17 cellular contexts compared by ENCODE assay signal in the genomic region with DNA sequence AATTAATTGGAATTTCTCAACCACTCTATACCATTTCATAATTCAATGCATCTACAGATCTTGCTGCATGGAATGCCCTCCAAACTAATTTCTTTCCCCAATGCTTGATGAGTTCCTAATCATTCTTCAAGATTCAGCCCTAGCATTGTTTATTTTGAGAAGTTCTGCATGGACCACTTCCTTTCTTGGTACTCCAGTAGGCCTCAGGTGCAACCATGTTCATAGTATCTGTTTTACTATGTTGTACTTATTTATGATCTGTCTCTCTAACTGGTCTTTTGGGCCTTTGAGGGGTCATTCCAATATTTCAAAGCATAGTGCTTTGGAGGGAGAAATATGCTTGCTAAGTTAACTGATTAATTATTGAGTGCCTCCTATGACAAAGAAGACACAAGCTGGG. TPM values are rescaled to one million over a fixed set of nuclear protein-coding genes. Genes with fewer than 3 reads are reported as not detected.
DNase-seq lines count a peak whose midpoint lies in the region; ATAC-seq, FAIRE-seq and TF ChIP-seq lines count a peak whose summit lies in the region.
"Had no signal": no experiment of that assay in that cellular context is flagged by ENCODE, and none has a peak within 500 bp of the region (broad histone marks: within the 10 kb centered on the region; RNA-seq: fewer than 3 reads in every experiment).

No MANE protein-coding gene starts in this region.

- no peak for DNase-seq in activated T-cell treated with anti-CD3 and anti-CD28 coated beads, Interleukin-2, amount 50 U/mL, for 72 hours
- no peak for DNase-seq in activated T-cell treated with anti-CD3 and anti-CD28 coated beads, Interleukin-2, amount 50 U/mL, for 48 hours
- DNase-seq in GM12891 (ENCODE audit: insufficient read length, low spot score) (no peak), T-helper 17 cell (no peak), anterior cingulate cortex (lab: John Stamatoyannopoulos, UW) (no peak), NCI-H226 (no peak)
- no peak for DNase-seq in naive thymus-derived CD4-positive, alpha-beta T cell
- DNase-seq: C1 segment of cervical spinal cord, DMS79 treated with DMSO at 0.1 percent for 48 hours, KBM-7, NCI-H1105 treated with DMSO at 0.1 percent for 48 hours, NCI-H1694 treated with DMSO at 0.1 percent for 48 hours, NCI-H524, NCI-H82, RPMI8226, SHP77 treated with DMSO at 0.1 percent for 48 hours had no signal

- peaks cover 61% of the 10 kb centered on the region for H3K4me1 Mint-ChIP-seq in activated T-cell treated with anti-CD3 and anti-CD28 coated beads, Interleukin-2, amount 50 U/mL, for 72 hours (ENCODE audit: low read depth)
- H3K4me1 Mint-ChIP-seq in T-helper 17 cell: peaks cover 43% of the 10 kb centered on the region
- peaks cover 39 to 73% (median 63%) of the 10 kb centered on the region in 7 donors for H3K4me1 Mint-ChIP-seq in naive thymus-derived CD4-positive, alpha-beta T cell

- H3K36me3 Mint-ChIP-seq in activated T-cell treated with anti-CD3 and anti-CD28 coated beads, Interleukin-2, amount 50 U/mL, for 72 hours (ENCODE audit: insufficient read depth in 2 of 2): peaks cover 0 to 2% of the 10 kb centered on the region in 2 donors
- no peaks in the 10 kb centered on the region for H3K36me3 Mint-ChIP-seq in T-helper 17 cell (ENCODE audit: low read depth)
- H3K36me3 Mint-ChIP-seq in naive thymus-derived CD4-positive, alpha-beta T cell: peaks cover 0 to 29% (median 0%) of the 10 kb centered on the region in 5 donors

- H3K27ac Mint-ChIP-seq in activated T-cell treated with anti-CD3 and anti-CD28 coated beads, Interleukin-2, amount 50 U/mL, for 72 hours: peak overlapping the region; percentile 58
- peak overlapping the region; percentile 75 for H3K27ac Mint-ChIP-seq in T-helper 17 cell
- peak overlapping the region in 7 of 9 donors; percentile 25 to 87 (median 71) for H3K27ac Mint-ChIP-seq in naive thymus-derived CD4-positive, alpha-beta T cell

- intact Hi-C loops in naive thymus-derived CD4-positive, alpha-beta T cell (cut with micrococcal nuclease): no loop called here

- POLR2A ChIA-PET in naive thymus-derived CD4-positive, alpha-beta T cell (lab: Charles Lee): interaction anchor here (1.0 to 5.7 kb wide), 6 partner anchors 9 to 255 kb away, joined by 3 to 68 read pairs (median 24); partner anchors contain the start of genes APBB1, MRPL17, TAF10 and TPP1

- peak overlapping the region; percentile 6 to 77 for H3K4me3 Mint-ChIP-seq in activated T-cell treated with anti-CD3 and anti-CD28 coated beads, Interleukin-2, amount 50 U/mL, for 72 hours
- peak overlapping the region; percentile 69 for H3K4me3 Mint-ChIP-seq in T-helper 17 cell
- peak overlapping the region in 9 of 10 donors; percentile 12 to 85 (median 51) for H3K4me3 Mint-ChIP-seq in naive thymus-derived CD4-positive, alpha-beta T cell

- no peak overlapping the region for H3K27ac ChIP-seq in naive thymus-derived CD4-positive, alpha-beta T cell (ENCODE audit: low read depth, low read length)

- H3K4me1 ChIP-seq in naive thymus-derived CD4-positive, alpha-beta T cell (ENCODE audit: control insufficient read depth in 2 of 2, insufficient read depth in 2 of 2, low read length in 2 of 2): peaks cover 16 to 52% of the 10 kb centered on the region in 2 donors

- no peak overlapping the region for H3K4me3 ChIP-seq in naive thymus-derived CD4-positive, alpha-beta T cell (ENCODE audit: low read length)

- H3K36me3 ChIP-seq in naive thymus-derived CD4-positive, alpha-beta T cell (ENCODE audit: control insufficient read depth in 2 of 3, insufficient read depth in 3 of 3, low read length in 3 of 3): no peaks in the 10 kb centered on the region

- FAIRE-seq in GM12891 (lab: Jason Lieb, UNC): peak; percentile 52
- FAIRE-seq: HepG2 had no signal

- TF ChIP-seq POLR2A in GM12891 (IDR thresholded peaks at IDR 0.05; ENCODE audit: low read depth, low read length): no peak

- peaks cover 2% of the 10 kb centered on the region in 2 donors for H3K9me3 Mint-ChIP-seq in activated T-cell treated with anti-CD3 and anti-CD28 coated beads, Interleukin-2, amount 50 U/mL, for 72 hours
- peaks cover 0 to 11% (median 0%) of the 10 kb centered on the region in 11 donors for H3K9me3 Mint-ChIP-seq in naive thymus-derived CD4-positive, alpha-beta T cell

- no peaks in the 10 kb centered on the region for H3K9me3 ChIP-seq in T-helper 17 cell (ENCODE audit: control insufficient read depth, low read length, poor library complexity, severe bottlenecking)
- no peaks in the 10 kb centered on the region for H3K9me3 ChIP-seq in naive thymus-derived CD4-positive, alpha-beta T cell (ENCODE audit: control insufficient read depth in 2 of 3, low read length in 3 of 3)

- CTCF ChIA-PET in naive thymus-derived CD4-positive, alpha-beta T cell (lab: Charles Lee): interaction anchor here (1.2 to 2.0 kb wide), 7 partner anchors 10 to 69 kb away, joined by 3 to 8 read pairs (median 4); partner anchors contain the start of genes MRPL17, TAF10 and TPP1

- ATAC-seq in activated T-cell treated with anti-CD3 and anti-CD28 coated beads, Interleukin-2, amount 50 U/mL, for 72 hours (replicated peaks in 1 of 2): peak; percentile 32 to 55
- ATAC-seq in T-helper 17 cell: no peak
- no peak for ATAC-seq in naive thymus-derived CD4-positive, alpha-beta T cell
- ATAC-seq: HepG2 had no signal

- no peaks in the 10 kb centered on the region for H3K27me3 Mint-ChIP-seq in activated T-cell treated with anti-CD3 and anti-CD28 coated beads, Interleukin-2, amount 50 U/mL, for 72 hours (ENCODE audit: low read depth)
- H3K27me3 Mint-ChIP-seq in T-helper 17 cell: no peaks in the 10 kb centered on the region
- no peaks in the 10 kb centered on the region for H3K27me3 Mint-ChIP-seq in naive thymus-derived CD4-positive, alpha-beta T cell

- H3K27me3 ChIP-seq in naive thymus-derived CD4-positive, alpha-beta T cell (ENCODE audit: control insufficient read depth in 2 of 2, insufficient read depth in 2 of 2, low read length in 2 of 2): no peaks in the 10 kb centered on the region

TF ChIP-seq in GM12891, 5 proteins besides CTCF, POLR2A, EP300 and RAD21:
- TF ChIP-seq SPI1 (IDR thresholded peaks at IDR 0.05; ENCODE audit: low read depth, low read length): peak; percentile 72
- no peak for TF ChIP-seq TAF1 (IDR thresholded peaks at IDR 0.05; ENCODE audit: low read depth, low read length)
- TF ChIP-seq POLR2AphosphoS5 (IDR thresholded peaks at IDR 0.05; ENCODE audit: low read depth, low read length): no peak
- TF ChIP-seq PAX5 (IDR thresholded peaks at IDR 0.05; ENCODE audit: insufficient read depth, low read length, severe bottlenecking): no peak
TF ChIP-seq in GM12891: peak in this region for 1.

RNA-seq across cellular contexts. Expression of gene MRPL17, which starts 9.6 kb away (rescaled TPM):
- 10 to 100 TPM; 38.2 to 39.8 TPM for total RNA-seq in activated T-cell treated with anti-CD3 and anti-CD28 coated beads, Interleukin-2, amount 50 U/mL, for 72 hours
- polyA plus RNA-seq in GM12891 (2012; ENCODE audit: low read depth, missing spikeins): 73.2 TPM
- total RNA-seq in T-helper 17 cell: 10 to 100 TPM; 10.9 TPM
- total RNA-seq in naive thymus-derived CD4-positive, alpha-beta T cell: 10 to 100 TPM in 4 of 5 experiments, 1 to 10 TPM in 1; 10.0 to 70.3 (median 26.4) TPM
- 10 to 100 TPM; 21.6 to 33.4 TPM for polyA plus RNA-seq in naive thymus-derived CD4-positive, alpha-beta T cell

RNA-seq across cellular contexts. Expression of gene DCHS1, which starts 17.9 kb away (rescaled TPM):
- total RNA-seq in activated T-cell treated with anti-CD3 and anti-CD28 coated beads, Interleukin-2, amount 50 U/mL, for 72 hours: 1 to 10 TPM; 2.1 to 2.9 TPM
- polyA plus RNA-seq in GM12891 (2012; ENCODE audit: low read depth, missing spikeins): 0.98 TPM
- 1 to 10 TPM; 1.8 to 8.0 TPM for total RNA-seq in T-helper 17 cell
- 10 to 100 TPM in 3 of 5 experiments, 1 to 10 TPM in 1, under 1 TPM in 1; 0.48 to 12.5 (median 10.9) TPM for total RNA-seq in naive thymus-derived CD4-positive, alpha-beta T cell
- 1 to 10 TPM; 2.7 to 4.8 TPM for polyA plus RNA-seq in naive thymus-derived CD4-positive, alpha-beta T cell

RNA-seq across cellular contexts. Expression of gene TPP1, which starts 54.3 kb away (rescaled TPM):
- total RNA-seq in activated T-cell treated with anti-CD3 and anti-CD28 coated beads, Interleukin-2, amount 50 U/mL, for 72 hours: 10 to 100 TPM; 56.0 to 62.1 TPM
- polyA plus RNA-seq in GM12891 (2012; ENCODE audit: low read depth, missing spikeins): 49.7 TPM
- total RNA-seq in T-helper 17 cell: 10 to 100 TPM; 77.1 to 84.6 TPM
- total RNA-seq in naive thymus-derived CD4-positive, alpha-beta T cell: 100 to 1,000 TPM in 3 of 5 experiments, 10 to 100 TPM in 2; 49.9 to 160 (median 134) TPM
- 100 to 1,000 TPM in 1 of 2 donors, 10 to 100 TPM in 1; 91.6 to 116 TPM for polyA plus RNA-seq in naive thymus-derived CD4-positive, alpha-beta T cell

Comparison
In these comparisons a context has a peak if more than half of its experiments do, and no peak if none do; other contexts are left out.
1. ATAC-seq: peak in activated T-cell treated with anti-CD3 and anti-CD28 coated beads, Interleukin-2, amount 50 U/mL, for 72 hours (2 of 2); none in T-helper 17 cell (single experiment) and naive thymus-derived CD4-positive, alpha-beta T cell (single experiment).
2. Peak in every context shown above with its lines, with median percentiles within 50 percentile points of each other: H3K27ac Mint-ChIP-seq and H3K4me3 Mint-ChIP-seq.